23 cellular contexts compared by ENCODE assay signal in the genomic region with DNA sequence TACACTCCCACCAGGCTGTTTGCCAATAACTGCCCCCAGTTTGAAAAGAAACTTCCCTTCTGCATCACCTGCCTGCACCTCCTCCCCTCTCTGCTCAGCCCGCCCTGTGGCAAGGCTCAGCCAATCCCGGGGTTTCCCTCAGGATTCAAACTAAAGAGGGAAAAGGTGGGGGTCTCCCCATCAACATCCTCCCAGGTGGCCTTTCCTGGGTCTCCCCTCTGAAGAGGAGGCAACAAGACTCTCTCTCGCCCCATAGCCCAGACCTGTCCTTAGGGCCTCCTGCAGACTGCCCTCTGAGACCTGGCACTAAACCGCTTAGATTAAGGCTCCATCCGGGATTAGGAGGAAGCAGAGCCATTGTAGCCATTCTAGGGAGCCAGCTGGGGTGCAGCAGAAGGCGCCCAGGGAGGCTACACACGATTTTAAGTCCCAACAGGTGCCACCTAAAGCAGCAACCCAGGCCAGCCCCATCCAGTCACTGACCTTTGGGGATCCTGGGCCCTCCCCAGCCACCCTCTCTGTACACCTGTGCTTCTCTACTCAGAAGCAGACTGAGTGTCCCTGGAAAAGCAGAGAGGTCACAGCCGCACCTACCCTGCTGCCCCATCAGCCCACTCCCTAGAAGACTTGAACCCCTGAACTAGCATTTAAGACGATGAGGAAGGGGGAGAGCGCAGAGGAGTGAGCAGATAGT. TPM values are rescaled to one million over a fixed set of nuclear protein-coding genes. Genes with fewer than 3 reads are reported as not detected.
DNase-seq lines count a peak whose midpoint lies in the region; ATAC-seq and TF ChIP-seq lines count a peak whose summit lies in the region.
"Had no signal": no experiment of that assay in that cellular context is flagged by ENCODE, and none has a peak within 500 bp of the region (broad histone marks: within the 10 kb centered on the region; RNA-seq: fewer than 3 reads in every experiment).

No MANE protein-coding gene starts in this region.

- no peak overlapping the region for H3K4me3 Mint-ChIP-seq in natural killer cell treated with Interleukin-12 subunit alpha and Interleukin-12 subunit beta and Interleukin-15 and Interleukin-18, amount 100 ng/mL, for 72 hours
- no peak overlapping the region for H3K4me3 Mint-ChIP-seq in natural killer cell
- H3K4me3 Mint-ChIP-seq: CD8-positive, alpha-beta memory T cell; stimulated activated naive CD8-positive, alpha-beta T cell treated with anti-CD3 and anti-CD28 coated beads, Interleukin-15, amount 100 ng/mL, for 72 hours; T-helper 17 cell had no signal

- peaks cover 30 to 33% of the 10 kb centered on the region in 2 donors for H3K27me3 Mint-ChIP-seq in natural killer cell treated with Interleukin-12 subunit alpha and Interleukin-12 subunit beta and Interleukin-15 and Interleukin-18, amount 100 ng/mL, for 72 hours
- H3K27me3 Mint-ChIP-seq in natural killer cell (ENCODE audit: low read depth in 2 of 2) = peaks cover 36 to 40% of the 10 kb centered on the region in 2 donors

- intact Hi-C loops in natural killer cell (cut with micrococcal nuclease) = no loop called here

- DNase-seq in natural killer cell treated with Interleukin-12 subunit alpha and Interleukin-12 subunit beta and Interleukin-15 and Interleukin-18, amount 100 ng/mL, for 72 hours (ENCODE audit: low spot score) = peak; percentile 44
- no peak for DNase-seq in natural killer cell
- DNase-seq in NCI-H82 treated with DMSO at 0.1 percent for 48 hours (lab: John Stamatoyannopoulos, UW; ENCODE audit: unreplicated experiment) = peak; percentile 61
- peak; percentile 68 for DNase-seq in mesenteric fat pad (ENCODE audit: low spot score)
- no peak for DNase-seq in DMS53 treated with DMSO at 0.1 percent for 48 hours (lab: John Stamatoyannopoulos, UW; ENCODE audit: unreplicated experiment)
- DNase-seq: activated CD4-positive, alpha-beta T cell treated with anti-CD3 and anti-CD28 coated beads, Interleukin-2, amount 50 U/mL, for 4 hours; activated T-cell treated with anti-CD3 and anti-CD28 coated beads for 4 hours; CD8-positive, alpha-beta memory T cell; colonic mucosa; foreskin melanocyte; midbrain; NCI-H1092; NCI-H446 treated with DMSO at 0.1 percent for 48 hours; SJCRH30; stimulated activated CD4-positive, alpha-beta T cell treated with anti-CD3 and anti-CD28 coated beads, Interleukin-1b, Interleukin-23, amount 100 ng/mL, for 48 hours; stimulated activated naive CD8-positive, alpha-beta T cell treated with anti-CD3 and anti-CD28 coated beads, Interleukin-15, amount 100 ng/mL, for 72 hours; T-helper 17 cell had no signal

- H3K36me3 Mint-ChIP-seq in natural killer cell treated with Interleukin-12 subunit alpha and Interleukin-12 subunit beta and Interleukin-15 and Interleukin-18, amount 100 ng/mL, for 72 hours = no peaks in the 10 kb centered on the region
- H3K36me3 Mint-ChIP-seq in natural killer cell = no peaks in the 10 kb centered on the region
- H3K36me3 Mint-ChIP-seq: activated naive CD4-positive, alpha-beta T cell treated with anti-CD3 and anti-CD28 coated beads, Interleukin-2, amount 50 U/mL, for 72 hours had no signal

- ATAC-seq in natural killer cell treated with Interleukin-12 subunit alpha and Interleukin-12 subunit beta and Interleukin-15 and Interleukin-18, amount 100 ng/mL, for 72 hours = no peak
- ATAC-seq in natural killer cell (no peak), HG02973 (IDR thresholded peaks at IDR 0.05; ENCODE audit: unreplicated experiment) (no peak), GM21737 (IDR thresholded peaks at IDR 0.05; ENCODE audit: unreplicated experiment) (no peak), GM18867 (IDR thresholded peaks at IDR 0.05; ENCODE audit: unreplicated experiment) (no peak)
- ATAC-seq: activated naive CD4-positive, alpha-beta T cell treated with anti-CD3 and anti-CD28 coated beads, Interleukin-2, amount 50 U/mL, for 72 hours; stimulated activated naive CD8-positive, alpha-beta T cell treated with anti-CD3 and anti-CD28 coated beads, Interleukin-15, amount 100 ng/mL, for 72 hours; T-helper 17 cell had no signal

- no peaks in the 10 kb centered on the region for H3K9me3 Mint-ChIP-seq in natural killer cell treated with Interleukin-12 subunit alpha and Interleukin-12 subunit beta and Interleukin-15 and Interleukin-18, amount 100 ng/mL, for 72 hours
- no peaks in the 10 kb centered on the region for H3K9me3 Mint-ChIP-seq in natural killer cell
- H3K9me3 Mint-ChIP-seq: activated naive CD4-positive, alpha-beta T cell treated with anti-CD3 and anti-CD28 coated beads, Interleukin-2, amount 50 U/mL, for 72 hours; CD8-positive, alpha-beta memory T cell; stimulated activated naive CD8-positive, alpha-beta T cell treated with anti-CD3 and anti-CD28 coated beads, Interleukin-15, amount 100 ng/mL, for 72 hours had no signal

- no peak for TF ChIP-seq CTCF in natural killer cell (IDR thresholded peaks at IDR 0.05)

- H3K4me1 Mint-ChIP-seq in natural killer cell treated with Interleukin-12 subunit alpha and Interleukin-12 subunit beta and Interleukin-15 and Interleukin-18, amount 100 ng/mL, for 72 hours (ENCODE audit: low read depth in 2 of 2) = peaks cover 10 to 11% of the 10 kb centered on the region in 2 donors
- H3K4me1 Mint-ChIP-seq in natural killer cell = peaks cover 7 to 15% of the 10 kb centered on the region in 2 donors

- H3K27ac Mint-ChIP-seq in natural killer cell treated with Interleukin-12 subunit alpha and Interleukin-12 subunit beta and Interleukin-15 and Interleukin-18, amount 100 ng/mL, for 72 hours = no peak overlapping the region
- H3K27ac Mint-ChIP-seq in natural killer cell = no peak overlapping the region
- H3K27ac Mint-ChIP-seq: activated naive CD4-positive, alpha-beta T cell treated with anti-CD3 and anti-CD28 coated beads, Interleukin-2, amount 50 U/mL, for 72 hours; CD8-positive, alpha-beta memory T cell; stimulated activated naive CD8-positive, alpha-beta T cell treated with anti-CD3 and anti-CD28 coated beads, Interleukin-15, amount 100 ng/mL, for 72 hours had no signal

RNA-seq across cellular contexts. Expression of a gene that starts 3.4 kb away (rescaled TPM):
- total RNA-seq in natural killer cell treated with Interleukin-12 subunit alpha and Interleukin-12 subunit beta and Interleukin-15 and Interleukin-18, amount 100 ng/mL, for 72 hours = not detected
- total RNA-seq in natural killer cell (not detected), mesenteric fat pad (0.13 TPM)
- total RNA-seq: activated naive CD4-positive, alpha-beta T cell treated with anti-CD3 and anti-CD28 coated beads, Interleukin-2, amount 50 U/mL, for 72 hours; osteocyte had no signal

RNA-seq across cellular contexts. Expression of a gene that starts 12.0 kb away (rescaled TPM):
- total RNA-seq in natural killer cell treated with Interleukin-12 subunit alpha and Interleukin-12 subunit beta and Interleukin-15 and Interleukin-18, amount 100 ng/mL, for 72 hours = not detected
- not detected for total RNA-seq in natural killer cell
- not detected for total RNA-seq in mesenteric fat pad
- total RNA-seq: activated naive CD4-positive, alpha-beta T cell treated with anti-CD3 and anti-CD28 coated beads, Interleukin-2, amount 50 U/mL, for 72 hours; CD8-positive, alpha-beta memory T cell; colonic mucosa; osteocyte; SJCRH30; T-helper 17 cell; ureter had no signal

RNA-seq across cellular contexts. Expression of a gene that starts 16.7 kb away (rescaled TPM):
- total RNA-seq in natural killer cell treated with Interleukin-12 subunit alpha and Interleukin-12 subunit beta and Interleukin-15 and Interleukin-18, amount 100 ng/mL, for 72 hours = 100 to 1,000 TPM; 239 to 375 TPM
- total RNA-seq in natural killer cell = 100 to 1,000 TPM; 344 to 394 (median 358) TPM
- total RNA-seq in mesenteric fat pad = 314 TPM

RNA-seq across cellular contexts. Expression of a gene that starts 42.0 kb away (rescaled TPM):
- 1 to 10 TPM in 1 of 2 donors, under 1 TPM in 1; 0.38 to 3.0 TPM for total RNA-seq in natural killer cell treated with Interleukin-12 subunit alpha and Interleukin-12 subunit beta and Interleukin-15 and Interleukin-18, amount 100 ng/mL, for 72 hours
- total RNA-seq in natural killer cell (1 to 10 TPM; 1.3 to 5.0 (median 1.6) TPM), mesenteric fat pad (0.64 TPM)

Comparison
In these comparisons a context has a peak if more than half of its experiments do, and no peak if none do; other contexts are left out.
1. DNase-seq: peak in natural killer cell treated with Interleukin-12 subunit alpha and Interleukin-12 subunit beta and Interleukin-15 and Interleukin-18, amount 100 ng/mL, for 72 hours (single experiment), NCI-H82 treated with DMSO at 0.1 percent for 48 hours (single experiment) and mesenteric fat pad (single experiment); none in natural killer cell (single experiment) and DMS53 treated with DMSO at 0.1 percent for 48 hours (single experiment).